In genomic region chr14:24108336-24108874, GRCh38 we compare ENCODE assay signal across 8 cellular contexts. TPM values are rescaled to one million over a fixed set of nuclear protein-coding genes. Genes with fewer than 3 reads are reported as not detected.
DNase-seq lines count a peak whose midpoint lies in the region; ATAC-seq and TF ChIP-seq lines count a peak whose summit lies in the region.

No MANE protein-coding gene starts in this region.

- no peak for TF ChIP-seq CTCF in osteoblast (IDR thresholded peaks at IDR 0.05; ENCODE audit: extremely low read depth, low read depth, low read length)

- H3K9me3 Mint-ChIP-seq in activated naive CD8-positive, alpha-beta T cell treated with anti-CD3 and anti-CD28 coated beads for 36 hours: no peaks in the 10 kb centered on the region

- no peak overlapping the region for H3K27ac ChIP-seq in osteoblast (ENCODE audit: low read depth, low read length)

- peak overlapping the region; percentile 43 for H2AFZ ChIP-seq in osteoblast (ENCODE audit: low read length)

- no peaks in the 10 kb centered on the region for H3K27me3 ChIP-seq in osteoblast (ENCODE audit: insufficient read depth, low read length)

- H4K20me1 ChIP-seq in osteoblast (ENCODE audit: insufficient read depth, low read length): no peaks in the 10 kb centered on the region

- no peak for DNase-seq in activated naive CD8-positive, alpha-beta T cell treated with anti-CD3 and anti-CD28 coated beads for 36 hours
- DNase-seq in osteoblast (ENCODE audit: insufficient read length, low spot score, missing footprints) (no peak), T1000 (lab: John Stamatoyannopoulos, UW) (no peak), GF-D8 (lab: John Stamatoyannopoulos, UW) (no peak), SHP77 (lab: John Stamatoyannopoulos, UW) (no peak)
- no peak for DNase-seq in activated CD4-positive, alpha-beta T cell treated with anti-CD3 and anti-CD28 coated beads, Interleukin-2, amount 50 U/mL, for 1 hour

- no peak overlapping the region for H3K4me2 ChIP-seq in osteoblast (ENCODE audit: insufficient read depth, low read length)

- H3K27me3 Mint-ChIP-seq in activated naive CD8-positive, alpha-beta T cell treated with anti-CD3 and anti-CD28 coated beads for 36 hours: no peaks in the 10 kb centered on the region

- ATAC-seq in GM19023 (IDR thresholded peaks at IDR 0.05; ENCODE audit: unreplicated experiment) (peak; percentile 9), HG02852 (IDR thresholded peaks at IDR 0.05; ENCODE audit: unreplicated experiment) (peak; percentile 27)

- H3K27ac Mint-ChIP-seq in activated naive CD8-positive, alpha-beta T cell treated with anti-CD3 and anti-CD28 coated beads for 36 hours: peak overlapping the region; percentile 92

- no peaks in the 10 kb centered on the region for H3K79me2 ChIP-seq in osteoblast (ENCODE audit: insufficient read depth, low read length)

- peaks cover 7% of the 10 kb centered on the region for H3K36me3 ChIP-seq in osteoblast (ENCODE audit: insufficient read depth, low read length)

- no peak overlapping the region for H3K4me3 Mint-ChIP-seq in activated naive CD8-positive, alpha-beta T cell treated with anti-CD3 and anti-CD28 coated beads for 36 hours

- peaks cover 19% of the 10 kb centered on the region for H3K4me1 Mint-ChIP-seq in activated naive CD8-positive, alpha-beta T cell treated with anti-CD3 and anti-CD28 coated beads for 36 hours

- H3K9me3 ChIP-seq in osteoblast (ENCODE audit: low read depth, low read length): no peaks in the 10 kb centered on the region

- H3K4me3 ChIP-seq in osteoblast (ENCODE audit: insufficient read depth, low read length): no peak overlapping the region

- H3K4me1 ChIP-seq in osteoblast (ENCODE audit: insufficient read depth, low read length): peaks cover 2% of the 10 kb centered on the region

- H3K36me3 Mint-ChIP-seq in activated naive CD8-positive, alpha-beta T cell treated with anti-CD3 and anti-CD28 coated beads for 36 hours: peaks cover 22% of the 10 kb centered on the region

RNA-seq across cellular contexts. Expression of gene DCAF11, which starts 6.2 kb away (rescaled TPM):
- total RNA-seq in activated naive CD8-positive, alpha-beta T cell treated with anti-CD3 and anti-CD28 coated beads for 36 hours: 10 to 100 TPM; 56.0 to 56.7 TPM
- 73.4 and 84.7 TPM in 2 replicates for total RNA-seq in osteoblast

RNA-seq across cellular contexts. Expression of gene NRL, which starts 6.3 kb away (rescaled TPM):
- total RNA-seq in activated naive CD8-positive, alpha-beta T cell treated with anti-CD3 and anti-CD28 coated beads for 36 hours: 1 to 10 TPM; 1.8 to 2.6 TPM
- total RNA-seq in osteoblast: 1.5 and 1.8 TPM in 2 replicates

RNA-seq across cellular contexts. Expression of gene PCK2, which starts 14.3 kb away (rescaled TPM):
- 100 to 1,000 TPM; 110 TPM for total RNA-seq in activated naive CD8-positive, alpha-beta T cell treated with anti-CD3 and anti-CD28 coated beads for 36 hours
- total RNA-seq in osteoblast: 26.2 and 35.1 TPM in 2 replicates

RNA-seq across cellular contexts. Expression of gene FITM1, which starts 22.1 kb away (rescaled TPM):
- total RNA-seq in activated naive CD8-positive, alpha-beta T cell treated with anti-CD3 and anti-CD28 coated beads for 36 hours: under 1 TPM in 1 of 2 experiments, not detected in 1; 0.29 TPM
- 0.29 and 0.72 TPM in 2 replicates for total RNA-seq in osteoblast

RNA-seq across cellular contexts. Expression of gene PSME1, which starts 27.6 kb away (rescaled TPM):
- total RNA-seq in activated naive CD8-positive, alpha-beta T cell treated with anti-CD3 and anti-CD28 coated beads for 36 hours: 100 to 1,000 TPM; 476 to 479 TPM
- 95.5 and 111 TPM in 2 replicates for total RNA-seq in osteoblast
